Comparison of ENCODE assay signal across 23 cellular contexts in genomic region chr7:498678-499641, GRCh38. TPM values are rescaled to one million over a fixed set of nuclear protein-coding genes. Genes with fewer than 3 reads are reported as not detected.
A peak's percentile ranks its signal among the peaks of the same experiment; 100 is the strongest.
DNase-seq lines count a peak whose midpoint lies in the region; ATAC-seq, FAIRE-seq and TF ChIP-seq lines count a peak whose summit lies in the region.
"Had no signal": no experiment of that assay in that cellular context is flagged by ENCODE, and none has a peak within 500 bp of the region (broad histone marks: within the 10 kb centered on the region; RNA-seq: fewer than 3 reads in every experiment).

No MANE protein-coding gene starts in this region.

- H3K27me3 ChIP-seq in MG63 (no peaks in the 10 kb centered on the region), spleen (replicated peaks in 1 of 7) (no peaks in the 10 kb centered on the region), small intestine (ENCODE audit: control insufficient read depth in 2 of 2, insufficient read depth in 2 of 2, low read length in 2 of 2) (no peaks in the 10 kb centered on the region), gastroesophageal sphincter (no peaks in the 10 kb centered on the region)
- H3K27me3 ChIP-seq: breast epithelium, SJCRH30, uterus had no signal

- intact Hi-C loops in spleen (cut with DNase I; ENCODE audit: low total_unique reads) = no loop called here

- H3K4me3 ChIP-seq in MG63 = no peak overlapping the region
- H3K4me3 ChIP-seq in spleen = no peak overlapping the region
- H3K4me3 ChIP-seq in small intestine (ENCODE audit: low read depth in 1 of 2, low read length in 2 of 2) = no peak overlapping the region
- no peak overlapping the region for H3K4me3 ChIP-seq in gastroesophageal sphincter
- H3K4me3 ChIP-seq: breast epithelium, GM23248, SJCRH30, uterus had no signal

- WGBS in spleen, 5 donors = 91 to 97% (median 94%) methylated on average over 10 to 11 of the region's 11 CpGs
- 89 to 92% (median 90%) methylated on average over 11 of the region's 11 CpGs for WGBS in small intestine, 3 donors
- 86 to 100% methylated on average over 1 to 5 of the region's 11 CpGs for WGBS in gastroesophageal sphincter (ENCODE audit: low coverage in 1 of 2), 2 donors

- ATAC-seq in left lobe of liver (peak; percentile 35), HG02973 (IDR thresholded peaks at IDR 0.05; ENCODE audit: unreplicated experiment) (no peak), gastroesophageal sphincter (no peak)
- ATAC-seq: PC-3 had no signal

- peak; percentile 36 for DNase-seq in MG63
- DNase-seq in left lobe of liver (ENCODE audit: low spot score) = peak; percentile 70
- peak; percentile 58 for DNase-seq in spleen
- DNase-seq in small intestine = no peak
- DNase-seq in GM19238 (ENCODE audit: insufficient read length, low spot score) = no peak
- DNase-seq: activated CD4-positive, alpha-beta T cell treated with anti-CD3 and anti-CD28 coated beads, Interleukin-2, amount 10 ng/mL, durations not matched to agents 7 days and 5 days; CD4-positive, CD25-positive, alpha-beta regulatory T cell; DMS 273 treated with DMSO at 0.1 percent for 48 hours; GM23248; kidney glomerular epithelial cell; NCI-H1694 treated with DMSO at 0.1 percent for 48 hours; NCI-H226; NCI-H82; PC-3; SJCRH30; stimulated activated CD8-positive, alpha-beta memory T cell treated with anti-CD3 and anti-CD28 coated beads, Interleukin-4, amount 100 ng/mL, for 48 hours; uterus had no signal

- H3K4me1 ChIP-seq in spleen (no peaks in the 10 kb centered on the region), small intestine (ENCODE audit: control insufficient read depth in 2 of 2, insufficient read depth in 1 of 2, low read depth in 1 of 2, low read length in 1 of 2) (peaks cover under 1 to 8% of the 10 kb centered on the region in 2 donors), gastroesophageal sphincter (peaks cover 0 to 19% (median under 1%) of the 10 kb centered on the region in 3 donors)
- H3K4me1 ChIP-seq: breast epithelium, SJCRH30, uterus had no signal

- TF ChIP-seq POLR2A in spleen (IDR thresholded peaks at IDR 0.05) = no peak
- TF ChIP-seq POLR2A in gastroesophageal sphincter (IDR thresholded peaks at IDR 0.05) = no peak

- TF ChIP-seq EP300 in gastroesophageal sphincter (IDR thresholded peaks at IDR 0.05) = no peak

- H3K9me3 ChIP-seq in MG63 (no peaks in the 10 kb centered on the region), spleen (no peaks in the 10 kb centered on the region), small intestine (ENCODE audit: control insufficient read depth, low read depth) (no peaks in the 10 kb centered on the region), gastroesophageal sphincter (no peaks in the 10 kb centered on the region)
- H3K9me3 ChIP-seq: breast epithelium, SJCRH30, uterus had no signal

- H3K27ac ChIP-seq in cingulate gyrus (ENCODE audit: low read depth, low read length) = peak overlapping the region; percentile 98
- no peak overlapping the region for H3K27ac ChIP-seq in spleen
- no peak overlapping the region for H3K27ac ChIP-seq in small intestine (ENCODE audit: low read depth in 1 of 2, low read length in 1 of 2)
- no peak overlapping the region for H3K27ac ChIP-seq in gastroesophageal sphincter
- H3K27ac ChIP-seq: GM23248, SJCRH30, uterus had no signal

- FAIRE-seq in small intestine (lab: Jason Lieb, UNC) = no peak
- FAIRE-seq: G401.6 had no signal

- H3K36me3 ChIP-seq in MG63 (no peaks in the 10 kb centered on the region), spleen (peaks cover 0 to 76% (median 18%) of the 10 kb centered on the region in 6 donors), small intestine (ENCODE audit: control insufficient read depth in 2 of 2, insufficient read depth in 2 of 2, low read length in 2 of 2) (peaks cover 0 to 12% of the 10 kb centered on the region in 2 donors), gastroesophageal sphincter (peaks cover 0 to 78% of the 10 kb centered on the region in 2 donors)
- H3K36me3 ChIP-seq: breast epithelium, uterus had no signal

- TF ChIP-seq CTCF in spleen (IDR thresholded peaks at IDR 0.05 in 8 of 11, conservative IDR thresholded peaks at IDR 0.05 in 3 of 11) (no peak), gastroesophageal sphincter (IDR thresholded peaks at IDR 0.05) (no peak)

RNA-seq across cellular contexts. Expression of gene PDGFA, which starts 20.7 kb away (rescaled TPM):
- 4.9 and 33.7 TPM in 2 replicates for total RNA-seq in MG63 (2014; rRNA removed; shearing (Covaris generic); ENCODE audit: low replicate concordance)
- total RNA-seq in left lobe of liver (2.7 TPM), spleen (10 to 100 TPM; 16.1 to 49.5 (median 24.5) TPM), gastroesophageal sphincter (100 to 1,000 TPM in 2 of 4 donors, 10 to 100 TPM in 2; 66.0 to 162 (median 120) TPM)
- polyA plus RNA-seq in spleen (10 to 100 TPM in 1 of 3 donors, 1 to 10 TPM in 2; 6.1 to 16.8 (median 9.9) TPM), small intestine (10 to 100 TPM; 17.4 to 38.2 (median 26.5) TPM)
- polyA plus RNA-seq: CD4-positive, CD25-positive, alpha-beta regulatory T cell; IgD-negative memory B cell had no signal

Comparison
In these comparisons a context has a peak if more than half of its experiments do, and no peak if none do; other contexts are left out.
1. DNase-seq: peak in MG63 (single experiment), left lobe of liver (single experiment) and spleen (single experiment); none in small intestine (single experiment) and GM19238 (single experiment).